8 cellular contexts compared by ENCODE assay signal in the genomic region with DNA sequence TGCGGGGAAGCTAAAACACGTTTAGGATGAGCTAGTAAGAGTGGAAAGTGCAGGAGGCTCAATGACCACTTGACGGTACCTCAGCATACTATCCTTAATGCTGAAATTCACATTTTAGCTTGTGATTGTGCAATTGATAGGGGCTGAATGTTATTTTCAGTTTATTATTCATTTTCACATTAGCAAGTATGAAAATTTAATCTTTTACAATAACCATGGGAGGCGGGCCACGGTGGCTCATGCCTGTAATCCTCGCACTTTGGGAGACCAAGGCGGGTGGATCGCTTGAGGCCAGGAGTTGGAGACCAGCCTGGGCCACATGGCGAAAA. TPM values are rescaled to one million over a fixed set of nuclear protein-coding genes. Genes with fewer than 3 reads are reported as not detected.
DNase-seq lines count a peak whose midpoint lies in the region; ATAC-seq, FAIRE-seq and TF ChIP-seq lines count a peak whose summit lies in the region.

No MANE protein-coding gene starts in this region.

- H2AFZ ChIP-seq in OCI-LY7 (ENCODE audit: low read length), result peak overlapping the region; percentile 99

- peaks cover 5% of the 10 kb centered on the region for H3K4me1 ChIP-seq in OCI-LY7 (ENCODE audit: insufficient read depth, low read length, poor library complexity, severe bottlenecking)
- H3K4me1 ChIP-seq in esophagus squamous epithelium, result peaks cover 0 to 16% (median 3%) of the 10 kb centered on the region in 3 donors
- H3K4me1 ChIP-seq in psoas muscle, result no peaks in the 10 kb centered on the region

- H3K4me3 ChIP-seq in OCI-LY7 (ENCODE audit: low read depth, low read length, poor library complexity, severe bottlenecking) (peak overlapping the region; percentile 71), esophagus squamous epithelium (peak overlapping the region; percentile 64 to 94 (median 75)), psoas muscle (peak overlapping the region; percentile 90)

- peak overlapping the region; percentile 86 for H3K4me2 ChIP-seq in OCI-LY7 (ENCODE audit: low read length)

- TF ChIP-seq POLR2A in GM12891 (IDR thresholded peaks at IDR 0.05; ENCODE audit: low read depth, low read length) (no peak), esophagus squamous epithelium (IDR thresholded peaks at IDR 0.05) (no peak)

- no peaks in the 10 kb centered on the region for H3K79me2 ChIP-seq in OCI-LY7 (ENCODE audit: insufficient read depth, low read depth, low read length)

- intact Hi-C loops in OCI-LY7 (cut with micrococcal nuclease; ENCODE audit: unreplicated experiment), result no loop called here
- intact Hi-C loops in esophagus squamous epithelium (cut with DNase I), result no loop called here
- intact Hi-C loops in psoas muscle (cut with DNase I), result no loop called here

- DNase-seq in GM12891 (ENCODE audit: insufficient read length, low spot score), result peak; percentile 13
- no peak for DNase-seq in OCI-LY7 (ENCODE audit: low spot score)
- DNase-seq in esophagus squamous epithelium (lab: John Stamatoyannopoulos, UW), result no peak
- DNase-seq in psoas muscle, result no peak
- no peak for DNase-seq in NAMALWA (ENCODE audit: low spot score)
- DNase-seq in stimulated activated CD4-positive, alpha-beta T cell treated with anti-CD3 and anti-CD28 coated beads, Interleukin-15, amount 100 ng/mL, for 24 hours, result no peak
- DNase-seq in AG08395 (ENCODE audit: low spot score), result no peak

- H4K20me1 ChIP-seq in OCI-LY7 (ENCODE audit: insufficient read depth, low read length), result no peaks in the 10 kb centered on the region

- no peaks in the 10 kb centered on the region for H3K9me2 ChIP-seq in OCI-LY7 (ENCODE audit: insufficient read depth, low read length)

- H3K9me3 ChIP-seq in OCI-LY7 (ENCODE audit: low read length) (no peaks in the 10 kb centered on the region), esophagus squamous epithelium (no peaks in the 10 kb centered on the region), psoas muscle (no peaks in the 10 kb centered on the region)

- POLR2A ChIA-PET in OCI-LY7 (lab: Charles Lee), result interaction anchor here (1.0 to 2.1 kb wide), 3 partner anchors 9 to 24 kb away, joined by 6 to 10 read pairs (median 8); a partner anchor contains a TSS

- no peak for TF ChIP-seq CTCF in OCI-LY7 (conservative IDR thresholded peaks at IDR 0.05; ENCODE audit: low read length)
- TF ChIP-seq CTCF in esophagus squamous epithelium (IDR thresholded peaks at IDR 0.05), result no peak
- no peak for TF ChIP-seq CTCF in psoas muscle (IDR thresholded peaks at IDR 0.05)

- no TSS peak for BruUV-seq in OCI-LY7 (replicated peaks; lab: Mats Ljungman, UMichigan)

- CTCF ChIA-PET in OCI-LY7 (lab: Charles Lee; ENCODE audit: unreplicated experiment), result interaction anchor here (0.6 to 1.2 kb wide), 5 partner anchors 9 to 211 kb away, joined by 3 to 4 read pairs (median 3); a partner anchor contains a TSS

- no peaks in the 10 kb centered on the region for H3K27me3 ChIP-seq in esophagus squamous epithelium
- H3K27me3 ChIP-seq in psoas muscle (ENCODE audit: insufficient read depth in 3 of 3, low read length in 2 of 3), result no peaks in the 10 kb centered on the region

- no peak for FAIRE-seq in GM12891 (lab: Jason Lieb, UNC)

- 25 to 54% methylated on average over 4 to 9 of the region's 9 CpGs for WGBS in esophagus squamous epithelium, 2 donors
- 41 to 46% (median 42%) methylated on average over 9 of the region's 9 CpGs for WGBS in psoas muscle, 3 donors

- H3K36me3 ChIP-seq in OCI-LY7 (ENCODE audit: insufficient read depth, low read length) (no peaks in the 10 kb centered on the region), esophagus squamous epithelium (no peaks in the 10 kb centered on the region), psoas muscle (ENCODE audit: insufficient read depth in 1 of 2, low read depth in 1 of 2) (no peaks in the 10 kb centered on the region)

- H3K27ac ChIP-seq in OCI-LY7 (ENCODE audit: low read depth, low read length, poor library complexity, severe bottlenecking) (no peak overlapping the region), esophagus squamous epithelium (peak overlapping the region in 3 of 4 donors; percentile 70 to 82 (median 77)), psoas muscle (peak overlapping the region; percentile 65)

- ATAC-seq in psoas muscle, result peak in 2 of 4 donors; percentile 57 to 65
- no peak for ATAC-seq in GM19324 (IDR thresholded peaks at IDR 0.05; ENCODE audit: low FRiP score, unreplicated experiment)

TF ChIP-seq in GM12891, 5 proteins besides CTCF, POLR2A, EP300 and RAD21:
- TF ChIP-seq SPI1 (IDR thresholded peaks at IDR 0.05; ENCODE audit: low read depth, low read length), result no peak
- TF ChIP-seq POU2F2 (IDR thresholded peaks at IDR 0.05; ENCODE audit: low read depth, low read length), result no peak
- no peak for TF ChIP-seq POLR2AphosphoS5 (IDR thresholded peaks at IDR 0.05; ENCODE audit: low read depth, low read length)
- TF ChIP-seq PAX5 (IDR thresholded peaks at IDR 0.05; ENCODE audit: insufficient read depth, low read length, severe bottlenecking), result no peak
- TF ChIP-seq TAF1 (IDR thresholded peaks at IDR 0.05; ENCODE audit: low read depth, low read length), result no peak

RNA-seq across cellular contexts. Expression of a gene that starts 22.1 kb away (rescaled TPM):
- polyA plus RNA-seq in GM12891 (2012; ENCODE audit: low read depth, missing spikeins), result 5.2 TPM
- 47.3 and 56.5 TPM in 2 replicates for total RNA-seq in OCI-LY7 (2014; rRNA removed; shearing (Covaris generic))
- total RNA-seq in OCI-LY7 (2022), result 71.0 and 77.7 TPM in 2 replicates
- 10 to 100 TPM; 16.6 to 67.9 (median 25.0) TPM for total RNA-seq in esophagus squamous epithelium
- 1 to 10 TPM in 3 of 4 donors, under 1 TPM in 1; 0.41 to 2.4 (median 1.1) TPM for total RNA-seq in psoas muscle
- polyA plus RNA-seq in psoas muscle, result under 1 TPM; 0.11 to 0.52 (median 0.13) TPM

Comparison
In these comparisons a context has a peak if more than half of its experiments do, and no peak if none do; other contexts are left out.
1. RNA of a gene that starts 22.1 kb away (total RNA-seq): 47.3 to 77.7 TPM in OCI-LY7 and 16.6 to 67.9 TPM in esophagus squamous epithelium; 0.41 to 2.4 TPM in psoas muscle; every median in the first group is over 4 times any median in the second.
2. Peak in every context shown above with its lines, with median percentiles within 50 percentile points of each other: H3K4me3 ChIP-seq.